Comparison of ENCODE assay signal across 10 cellular contexts in genomic region chr3:48561045-48561736, GRCh38. TPM values are rescaled to one million over a fixed set of nuclear protein-coding genes. Genes with fewer than 3 reads are reported as not detected.
DNase-seq lines count a peak whose midpoint lies in the region; ATAC-seq and TF ChIP-seq lines count a peak whose summit lies in the region.
"Had no signal": no experiment of that assay in that cellular context is flagged by ENCODE, and none has a peak within 500 bp of the region (broad histone marks: within the 10 kb centered on the region; RNA-seq: fewer than 3 reads in every experiment).

No MANE protein-coding gene starts in this region.

- peaks cover 4% of the 10 kb centered on the region for H3K79me2 ChIP-seq in trophoblast cell (ENCODE audit: control insufficient read depth, insufficient read depth, low read length, poor library complexity)

- H3K27me3 ChIP-seq in trophoblast cell (ENCODE audit: insufficient read depth, low read length), result no peaks in the 10 kb centered on the region

- no peak overlapping the region for H2BK5ac ChIP-seq in trophoblast cell (ENCODE audit: low read depth, low read length, poor library complexity)

- H3K4ac ChIP-seq in trophoblast cell (ENCODE audit: low read depth, low read length), result no peak overlapping the region

- H3K4me3 ChIP-seq in foreskin fibroblast (ENCODE audit: low read depth in 1 of 2, low read length in 2 of 2) (peak overlapping the region in 1 of 2 donors; percentile 44), trophoblast cell (ENCODE audit: low read depth, low read length) (no peak overlapping the region)

- H4K8ac ChIP-seq in trophoblast cell (ENCODE audit: low read depth, low read length), result peak overlapping the region; percentile 20

- H3K36me3 ChIP-seq in trophoblast cell (ENCODE audit: control insufficient read depth in 1 of 2, insufficient read depth in 2 of 2, low read length in 2 of 2), result peaks cover 15 to 24% of the 10 kb centered on the region in 2 experiments

- WGBS in trophoblast cell (ENCODE audit: extremely low coverage, insufficient coverage, insufficient read length), result no CpG with 5 or more reads among the region's 21 CpGs

- H3K4me2 ChIP-seq in trophoblast cell (ENCODE audit: low read length), result no peak overlapping the region

- no peaks in the 10 kb centered on the region for H3K9me3 ChIP-seq in trophoblast cell (ENCODE audit: insufficient read depth, low read depth, low read length)

- ATAC-seq in HG03354 (IDR thresholded peaks at IDR 0.05; ENCODE audit: poor library complexity, severe bottlenecking, unreplicated experiment), result no peak
- no peak for ATAC-seq in HG02884 (IDR thresholded peaks at IDR 0.05; ENCODE audit: unreplicated experiment)
- ATAC-seq in HG02623 (IDR thresholded peaks at IDR 0.05; ENCODE audit: unreplicated experiment), result no peak

- no peak overlapping the region for H3K9ac ChIP-seq in trophoblast cell (ENCODE audit: low read length)

- H3K27ac ChIP-seq in trophoblast cell (ENCODE audit: low read depth, low read length), result no peak overlapping the region
- H3K27ac ChIP-seq: C4-2B had no signal

- H3K14ac ChIP-seq in trophoblast cell (ENCODE audit: low read length), result no peak overlapping the region

- peak; percentile 33 for TF ChIP-seq CTCF in foreskin fibroblast (IDR thresholded peaks at IDR 0.05; ENCODE audit: low read depth, low read length)

- no peak overlapping the region for H3K18ac ChIP-seq in trophoblast cell (ENCODE audit: low read length)

- no peak overlapping the region for H2BK120ac ChIP-seq in trophoblast cell (ENCODE audit: insufficient read depth, low read length, poor library complexity)

- no peak overlapping the region for H4K12ac ChIP-seq in trophoblast cell (ENCODE audit: low read depth, low read length)

- peaks cover 8 to 11% of the 10 kb centered on the region in 2 experiments for H3K4me1 ChIP-seq in trophoblast cell (ENCODE audit: control insufficient read depth in 1 of 2, insufficient read depth in 2 of 2, low read length in 2 of 2)

- DNase-seq in NCI-H1417 (lab: John Stamatoyannopoulos, UW) (peak in 2 of 3 experiments; percentile 2 to 40), NCI-H1417 treated with DMSO at 0.1 percent for 48 hours (lab: John Stamatoyannopoulos, UW) (no peak), SK-N-DZ (ENCODE audit: low spot score) (peak; percentile 77), foreskin fibroblast (peak; percentile 79 to 85), trophoblast cell (peak in 1 of 2 donors; percentile 20)
- DNase-seq: activated B cell treated with CpG ODN at 0.5 μM for 24 hours had no signal

- no peak overlapping the region for H2AK5ac ChIP-seq in trophoblast cell (ENCODE audit: low read length)

- no peak overlapping the region for H3K23ac ChIP-seq in trophoblast cell (ENCODE audit: low read length)

- no peak overlapping the region for H2AFZ ChIP-seq in trophoblast cell (ENCODE audit: insufficient read depth, low read length, poor library complexity)

- H2BK12ac ChIP-seq in trophoblast cell (ENCODE audit: low read length), result no peak overlapping the region

- H3K79me1 ChIP-seq in trophoblast cell (ENCODE audit: low read length), result peaks cover 2% of the 10 kb centered on the region

- H4K91ac ChIP-seq in trophoblast cell (ENCODE audit: low read depth, low read length), result peak overlapping the region; percentile 7

RNA-seq across cellular contexts. Expression of gene UCN2, which starts 2.4 kb away (rescaled TPM):
- polyA plus RNA-seq in SK-N-DZ (2014; cell fraction: cytosol; rRNA removed), result 0.12 and 0.17 TPM in 2 replicates
- polyA plus RNA-seq in SK-N-DZ (2014; cell fraction: nucleus; rRNA removed), result 2.7 and 4.9 TPM in 2 replicates
- 1.4 and 1.7 TPM in 2 replicates for polyA plus RNA-seq in trophoblast cell (2013)

RNA-seq across cellular contexts. Expression of gene PFKFB4, which starts 4.6 kb away (rescaled TPM):
- 7.9 and 12.8 TPM in 2 replicates for polyA plus RNA-seq in SK-N-DZ (2014; cell fraction: cytosol; rRNA removed)
- polyA plus RNA-seq in SK-N-DZ (2014; cell fraction: nucleus; rRNA removed), result 21.1 and 22.6 TPM in 2 replicates
- polyA plus RNA-seq in trophoblast cell (2013), result 18.7 TPM in 2 replicates

RNA-seq across cellular contexts. Expression of gene COL7A1, which starts 33.9 kb away (rescaled TPM):
- 1.7 and 2.0 TPM in 2 replicates for polyA plus RNA-seq in SK-N-DZ (2014; cell fraction: cytosol; rRNA removed)
- polyA plus RNA-seq in SK-N-DZ (2014; cell fraction: nucleus; rRNA removed), result 67.2 and 69.4 TPM in 2 replicates
- polyA plus RNA-seq in trophoblast cell (2013), result 23.1 and 26.0 TPM in 2 replicates

RNA-seq across cellular contexts. Expression of gene UQCRC1, which starts 48.3 kb away (rescaled TPM):
- polyA plus RNA-seq in SK-N-DZ (2014; cell fraction: cytosol; rRNA removed), result 271 and 392 TPM in 2 replicates
- polyA plus RNA-seq in SK-N-DZ (2014; cell fraction: nucleus; rRNA removed), result 352 and 389 TPM in 2 replicates
- polyA plus RNA-seq in trophoblast cell (2013), result 164 and 166 TPM in 2 replicates

RNA-seq across cellular contexts. Expression of gene SHISA5, which starts 57.2 kb away (rescaled TPM):
- 100 and 104 TPM in 2 replicates for polyA plus RNA-seq in SK-N-DZ (2014; cell fraction: cytosol; rRNA removed)
- polyA plus RNA-seq in SK-N-DZ (2014; cell fraction: nucleus; rRNA removed), result 37.9 and 46.3 TPM in 2 replicates
- 314 and 318 TPM in 2 replicates for polyA plus RNA-seq in trophoblast cell (2013)
